9 cellular contexts compared by ENCODE assay signal in genomic region chrX:102154900-102155805, GRCh38. TPM values are rescaled to one million over a fixed set of nuclear protein-coding genes. Genes with fewer than 3 reads are reported as not detected.
DNase-seq lines count a peak whose midpoint lies in the region; ATAC-seq, FAIRE-seq and TF ChIP-seq lines count a peak whose summit lies in the region.
"Had no signal": no experiment of that assay in that cellular context is flagged by ENCODE, and none has a peak within 500 bp of the region (broad histone marks: within the 10 kb centered on the region; RNA-seq: fewer than 3 reads in every experiment).

No MANE protein-coding gene starts in this region.

- H3K4me3 Mint-ChIP-seq in endothelial cell (ENCODE audit: unreplicated experiment): peak overlapping the region; percentile 99

- peaks cover 3% of the 10 kb centered on the region for H3K27me3 Mint-ChIP-seq in endothelial cell (ENCODE audit: unreplicated experiment)

- TF ChIP-seq CTCF in endothelial cell (IDR thresholded peaks at IDR 0.05; ENCODE audit: unreplicated experiment) (no peak), omental fat pad (IDR thresholded peaks at IDR 0.05) (no peak)

- H3K9me3 Mint-ChIP-seq in endothelial cell (ENCODE audit: unreplicated experiment): no peaks in the 10 kb centered on the region

- ATAC-seq in GM19397 (IDR thresholded peaks at IDR 0.05; ENCODE audit: unreplicated experiment) (peak; percentile 40), HG03175 (IDR thresholded peaks at IDR 0.05; ENCODE audit: unreplicated experiment) (peak; percentile 40), omental fat pad (ENCODE audit: low FRiP score) (peak; percentile 43)

- peaks cover 3% of the 10 kb centered on the region for H3K36me3 Mint-ChIP-seq in endothelial cell (ENCODE audit: low read depth, unreplicated experiment)

- peak overlapping the region; percentile 99 for H3K27ac Mint-ChIP-seq in endothelial cell (ENCODE audit: unreplicated experiment)

- no peak for FAIRE-seq in RCC 7860 (lab: Jason Lieb, UNC)

- peaks cover 14% of the 10 kb centered on the region for H3K4me1 Mint-ChIP-seq in endothelial cell (ENCODE audit: unreplicated experiment)

- DNase-seq in activated CD4-positive, alpha-beta T cell treated with anti-CD3 and anti-CD28 coated beads, Interleukin-2, amount 50 U/mL, for 48 hours: peak; percentile 13 to 21
- DNase-seq in endothelial cell (ENCODE audit: low spot score): peak; percentile 28
- DNase-seq in omental fat pad (ENCODE audit: low spot score): no peak
- no peak for DNase-seq in COR-L47 (lab: John Stamatoyannopoulos, UW)
- DNase-seq in germinal center (ENCODE audit: low spot score): no peak
- DNase-seq in RCC 7860 (ENCODE audit: low spot score): no peak

RNA-seq across cellular contexts. Expression of gene BEX5, which starts 0.6 kb away (rescaled TPM):
- total RNA-seq in endothelial cell (ENCODE audit: unreplicated experiment) (45.4 TPM), omental fat pad (1 to 10 TPM in 2 of 4 donors, under 1 TPM in 1, not detected in 1; 0.84 to 5.8 (median 2.1) TPM)
- total RNA-seq: SJSA1 had no signal

RNA-seq across cellular contexts. Expression of gene TCEAL6, which starts 12.9 kb away (rescaled TPM):
- not detected for total RNA-seq in endothelial cell (ENCODE audit: unreplicated experiment)
- 1 to 10 TPM in 1 of 4 donors, not detected in 3; 9.7 TPM for total RNA-seq in omental fat pad
- total RNA-seq: SJSA1 had no signal

RNA-seq across cellular contexts. Expression of gene TCEAL2, which starts 29.7 kb away (rescaled TPM):
- total RNA-seq in endothelial cell (ENCODE audit: unreplicated experiment): 11.1 TPM
- total RNA-seq in omental fat pad: 10 to 100 TPM in 1 of 4 donors, 1 to 10 TPM in 2, under 1 TPM in 1; 0.95 to 15.1 (median 2.3) TPM
- total RNA-seq: SJSA1 had no signal

RNA-seq across cellular contexts. Expression of gene TCP11X1, which starts 59.9 kb away (rescaled TPM):
- total RNA-seq in endothelial cell (ENCODE audit: unreplicated experiment): not detected
- not detected for total RNA-seq in omental fat pad
- total RNA-seq: SJSA1 had no signal

Comparison
In these comparisons a context has a peak if more than half of its experiments do, and no peak if none do; other contexts are left out.
1. DNase-seq: peak in activated CD4-positive, alpha-beta T cell treated with anti-CD3 and anti-CD28 coated beads, Interleukin-2, amount 50 U/mL, for 48 hours (2 of 2) and endothelial cell (single experiment); none in omental fat pad (single experiment), COR-L47 (single experiment), germinal center (single experiment) and RCC 7860 (single experiment).
2. Peak in every context shown above with its lines, with median percentiles within 50 percentile points of each other: ATAC-seq.